Comparison of ENCODE assay signal across 10 cellular contexts in genomic region chr2:64837925-64838641, GRCh38.
A peak's percentile ranks its signal among the peaks of the same experiment; 100 is the strongest.
DNase-seq lines count a peak whose midpoint lies in the region; ATAC-seq, FAIRE-seq and TF ChIP-seq lines count a peak whose summit lies in the region.
"Had no signal": no experiment of that assay in that cellular context is flagged by ENCODE, and none has a peak within 500 bp of the region (broad histone marks: within the 10 kb centered on the region; RNA-seq: fewer than 3 reads in every experiment).

No MANE protein-coding gene starts in this region.

- H4K20me1 ChIP-seq in keratinocyte (ENCODE audit: control insufficient read depth, extremely low read depth, insufficient read depth, low read length): no peaks in the 10 kb centered on the region

- DNase-seq in HT1080 (ENCODE audit: low read depth) (peak; percentile 68), SKM-1 (lab: John Stamatoyannopoulos, UW; ENCODE audit: unreplicated experiment) (peak; percentile 53), keratinocyte (ENCODE audit: low read depth, low spot score) (peak; percentile 64), upper lobe of left lung (peak in 1 of 2 donors; percentile 65), endodermal cell (no peak), nephron progenitor cell (no peak), NCI-H446 treated with DMSO at 0.1 percent for 48 hours (lab: John Stamatoyannopoulos, UW) (no peak)
- DNase-seq: retina; stimulated activated naive CD4-positive, alpha-beta T cell treated with Interleukin-2 at 50 U/mL for 16 hours had no signal

- TF ChIP-seq POLR2A in upper lobe of left lung (IDR thresholded peaks at IDR 0.05): no peak

- H3K27ac ChIP-seq in keratinocyte (ENCODE audit: control insufficient read depth, insufficient read depth, low read length): peak overlapping the region; percentile 91
- H3K27ac ChIP-seq in upper lobe of left lung: peak overlapping the region in 1 of 4 donors; percentile 52
- H3K27ac ChIP-seq in endodermal cell (ENCODE audit: low read depth, low read length): no peak overlapping the region

- 58 to 70% methylated on average over 8 of the region's 8 CpGs for WGBS in upper lobe of left lung, 2 donors
- 89 to 95% methylated on average over 4 to 8 of the region's 8 CpGs for WGBS in endodermal cell (ENCODE audit: insufficient coverage in 1 of 2, insufficient read length in 1 of 2), 2 experiments

- H3K27me3 Mint-ChIP-seq in endodermal cell (ENCODE audit: insufficient read depth) (peaks cover 2% of the 10 kb centered on the region), nephron progenitor cell (ENCODE audit: low read depth, poor library complexity) (peaks cover 2% of the 10 kb centered on the region)
- H3K27me3 Mint-ChIP-seq: central memory CD8-positive, alpha-beta T cell had no signal

- H3K4me3 Mint-ChIP-seq in endodermal cell (no peak overlapping the region), nephron progenitor cell (no peak overlapping the region)
- H3K4me3 Mint-ChIP-seq: central memory CD8-positive, alpha-beta T cell had no signal

- peak overlapping the region; percentile 65 for H3K9ac ChIP-seq in keratinocyte (ENCODE audit: control insufficient read depth, extremely low read depth, insufficient read depth, low read length)
- no peak overlapping the region for H3K9ac ChIP-seq in endodermal cell (ENCODE audit: extremely low read depth, low read length, poor library complexity, severe bottlenecking)

- peak; percentile 62 to 63 for ATAC-seq in upper lobe of left lung (ENCODE audit: low FRiP score in 2 of 2)

- TF ChIP-seq CTCF in keratinocyte (optimal IDR thresholded peaks at IDR 0.05 in 1 of 3, IDR thresholded peaks at IDR 0.05 in 1 of 3, conservative IDR thresholded peaks at IDR 0.05 in 1 of 3; ENCODE audit: extremely low read depth in 1 of 3, insufficient read depth in 2 of 3, low read length in 3 of 3) (no peak), upper lobe of left lung (IDR thresholded peaks at IDR 0.05) (no peak), endodermal cell (conservative IDR thresholded peaks at IDR 0.05) (no peak), nephron progenitor cell (IDR thresholded peaks at IDR 0.05) (no peak)

- no peaks in the 10 kb centered on the region for H3K9me3 Mint-ChIP-seq in endodermal cell
- H3K9me3 Mint-ChIP-seq in nephron progenitor cell: no peaks in the 10 kb centered on the region
- H3K9me3 Mint-ChIP-seq: central memory CD8-positive, alpha-beta T cell had no signal

- H3K4me1 ChIP-seq in keratinocyte (ENCODE audit: control insufficient read depth, extremely low read depth, insufficient read depth, low read length): peaks cover 30% of the 10 kb centered on the region
- peaks cover 5 to 29% (median 11%) of the 10 kb centered on the region in 4 donors for H3K4me1 ChIP-seq in upper lobe of left lung
- H3K4me1 ChIP-seq in endodermal cell (ENCODE audit: control insufficient read depth, insufficient read depth, low read length): no peaks in the 10 kb centered on the region

- H3K27me3 ChIP-seq in keratinocyte (ENCODE audit: control insufficient read depth, extremely low read depth, insufficient read depth, low read length) (no peaks in the 10 kb centered on the region), upper lobe of left lung (no peaks in the 10 kb centered on the region), endodermal cell (ENCODE audit: control insufficient read depth, insufficient read depth, low read length, poor library complexity, severe bottlenecking) (no peaks in the 10 kb centered on the region)

- TF ChIP-seq EP300 in upper lobe of left lung (IDR thresholded peaks at IDR 0.05): no peak

- dilution Hi-C loops in keratinocyte (cut with MboI; ENCODE audit: extremely low pct_ligation_motif_present, low sequenced_read_pairs): no loop called here

- H3K4me2 ChIP-seq in keratinocyte (ENCODE audit: control insufficient read depth, extremely low read depth, insufficient read depth, low read depth, low read length): peak overlapping the region; percentile 69

- H3K4me1 Mint-ChIP-seq in endodermal cell (peaks cover 34% of the 10 kb centered on the region), nephron progenitor cell (peaks cover 67% of the 10 kb centered on the region)
- H3K4me1 Mint-ChIP-seq: central memory CD8-positive, alpha-beta T cell had no signal

- H3K9me1 ChIP-seq in keratinocyte (ENCODE audit: control insufficient read depth, extremely low read depth, insufficient read depth, low read length): no peaks in the 10 kb centered on the region

- H3K36me3 Mint-ChIP-seq in endodermal cell (ENCODE audit: low read depth): no peaks in the 10 kb centered on the region
- no peaks in the 10 kb centered on the region for H3K36me3 Mint-ChIP-seq in nephron progenitor cell (ENCODE audit: low read depth)

- H2AFZ ChIP-seq in keratinocyte (ENCODE audit: control insufficient read depth, low read length): no peak overlapping the region

- FAIRE-seq in keratinocyte (lab: Jason Lieb, UNC): peak; percentile 52

- H3K79me2 ChIP-seq in keratinocyte (ENCODE audit: control insufficient read depth, insufficient read depth, low read length): no peaks in the 10 kb centered on the region

- no peak overlapping the region for H3K27ac Mint-ChIP-seq in endodermal cell
- no peak overlapping the region for H3K27ac Mint-ChIP-seq in nephron progenitor cell

- H3K36me3 ChIP-seq in keratinocyte (ENCODE audit: control insufficient read depth in 2 of 2, extremely low read depth in 1 of 2, insufficient read depth in 2 of 2, low read length in 2 of 2) (no peaks in the 10 kb centered on the region), upper lobe of left lung (no peaks in the 10 kb centered on the region), endodermal cell (ENCODE audit: control insufficient read depth, insufficient read depth, low read length) (no peaks in the 10 kb centered on the region)

- H3K9me3 ChIP-seq in keratinocyte (ENCODE audit: control insufficient read depth, low read depth, low read length) (no peaks in the 10 kb centered on the region), upper lobe of left lung (no peaks in the 10 kb centered on the region), endodermal cell (ENCODE audit: control insufficient read depth, low read length) (no peaks in the 10 kb centered on the region)

- H3K4me3 ChIP-seq in keratinocyte (ENCODE audit: control insufficient read depth in 2 of 3, extremely low read depth in 1 of 3, insufficient read depth in 2 of 3, low read depth in 1 of 3, low read length in 3 of 3) (no peak overlapping the region), upper lobe of left lung (no peak overlapping the region), endodermal cell (ENCODE audit: low read length) (no peak overlapping the region)

Comparison
In these comparisons a context has a peak if more than half of its experiments do, and no peak if none do; other contexts are left out.
1. DNase-seq: peak in HT1080 (single experiment), SKM-1 (single experiment) and keratinocyte (single experiment); none in endodermal cell (single experiment), nephron progenitor cell (single experiment) and NCI-H446 treated with DMSO at 0.1 percent for 48 hours (single experiment).